ENCODE assay signal across 30 cellular contexts in the genomic region with DNA sequence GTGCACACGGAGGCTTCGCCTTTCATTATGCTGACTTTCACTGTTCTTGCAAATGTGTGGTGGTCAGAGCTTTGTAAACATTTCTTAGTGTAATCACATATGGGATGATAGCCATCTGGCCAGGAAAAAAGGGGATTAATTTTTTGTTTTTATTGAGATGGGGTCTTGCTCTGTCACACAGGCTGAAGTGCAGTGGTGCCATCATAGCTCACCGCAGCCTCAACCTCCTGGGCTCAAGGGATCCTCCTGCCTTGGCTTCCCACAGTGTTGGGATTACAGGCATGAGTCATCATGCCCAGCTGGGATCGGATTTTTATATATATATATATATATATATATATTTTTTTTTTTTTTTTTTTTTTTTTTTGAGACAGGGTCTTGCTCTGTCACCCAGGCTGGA. TPM values are rescaled to one million over a fixed set of nuclear protein-coding genes. Genes with fewer than 3 reads are reported as not detected.
DNase-seq lines count a peak whose midpoint lies in the region; ATAC-seq and TF ChIP-seq lines count a peak whose summit lies in the region.
"Had no signal": no experiment of that assay in that cellular context is flagged by ENCODE, and none has a peak within 500 bp of the region (broad histone marks: within the 10 kb centered on the region; RNA-seq: fewer than 3 reads in every experiment).

No MANE protein-coding gene starts in this region.

- ATAC-seq in HG02840 (IDR thresholded peaks at IDR 0.05; ENCODE audit: low FRiP score, unreplicated experiment) (no peak), GM19351 (IDR thresholded peaks at IDR 0.05; ENCODE audit: unreplicated experiment) (no peak)
- ATAC-seq: activated T-helper 17 cell treated with anti-CD3 and anti-CD28 coated beads, Interleukin-2, amount 50 U/mL, for 72 hours; GM23338; right lobe of liver had no signal

- DNase-seq in EH (ENCODE audit: low read depth) (peak; percentile 43), LHCN-M2 (ENCODE audit: low read depth) (peak; percentile 53), brain microvascular endothelial cell (peak; percentile 22), myocyte (ENCODE audit: low read depth) (peak; percentile 27), SIG-M5 treated with dmso at 0.1 percent for 504 hours (lab: John Stamatoyannopoulos, UW; ENCODE audit: unreplicated experiment) (no peak)
- DNase-seq: activated CD4-positive, alpha-beta T cell treated with anti-CD3 and anti-CD28 coated beads for 4 hours; activated naive CD4-positive, alpha-beta T cell treated with anti-CD3 and anti-CD28 coated beads, Interleukin-2, amount 10 ng/mL, durations not matched to agents 7 days and 5 days; DMS153; dorsolateral prefrontal cortex; HFFc6; islet precursor cell; left ventricle myocardium inferior; NCI-H1105; NCI-H187; NCI-H510A treated with DMSO at 0.1 percent for 48 hours; NK-92 treated with Interleukin-12 subunit alpha and Interleukin-12 subunit beta, amount 100 ng/mL, for 24 hours; right lobe of liver; SHP77 treated with DMSO at 0.1 percent for 48 hours; stimulated activated CD4-positive, alpha-beta T cell treated with anti-CD3 and anti-CD28 coated beads, Interleukin-4, amount 100 ng/mL, for 24 hours; T1000; tibial artery; WERI-Rb-1 had no signal

- no peak for TF ChIP-seq CTCF in brain microvascular endothelial cell (IDR thresholded peaks at IDR 0.05; ENCODE audit: low read depth, low read length, missing control alignments)

- H3K27ac ChIP-seq in brain microvascular endothelial cell, result no peak overlapping the region
- H3K27ac ChIP-seq: BLaER1, dorsolateral prefrontal cortex, left ventricle myocardium inferior, neutrophil, prostate gland, right lobe of liver, tibial artery, vagina, WERI-Rb-1 had no signal

- no peaks in the 10 kb centered on the region for H3K36me3 ChIP-seq in brain microvascular endothelial cell (replicated peaks)
- H3K36me3 ChIP-seq: BLaER1, left ventricle myocardium inferior, neutrophil, prostate gland, right lobe of liver, tibial artery, vagina, WERI-Rb-1 had no signal

- no peak overlapping the region for H3K4me3 ChIP-seq in brain microvascular endothelial cell (ENCODE audit: low read depth, low read length)
- H3K4me3 ChIP-seq: BLaER1, dorsolateral prefrontal cortex, GM23338, left ventricle myocardium inferior, prostate gland, right lobe of liver, tibial artery, vagina had no signal

- H3K27me3 ChIP-seq in brain microvascular endothelial cell (replicated peaks), result no peaks in the 10 kb centered on the region
- H3K27me3 ChIP-seq: BLaER1, dorsolateral prefrontal cortex, neutrophil, right lobe of liver, tibial artery, vagina had no signal

- in situ Hi-C loops in brain microvascular endothelial cell (cut with HindIII; ENCODE audit: low pct_ligation_motif_present, low sequenced_read_pairs), result no loop called here

RNA-seq across cellular contexts. Expression of gene TIAM2, which starts 11.0 kb away (rescaled TPM):
- 7.6 and 11.9 TPM in 2 replicates for total RNA-seq in LHCN-M2 (2014; rRNA removed)
- polyA plus RNA-seq in LHCN-M2 (2012), result 7.7 TPM
- 14.2 and 29.4 TPM in 2 replicates for total RNA-seq in myocyte
- polyA plus RNA-seq in myocyte (2012), result 9.1 TPM
